Comparison of ENCODE assay signal across 8 cellular contexts in genomic region chr13:99200433-99201167, GRCh38. TPM values are rescaled to one million over a fixed set of nuclear protein-coding genes. Genes with fewer than 3 reads are reported as not detected.
DNase-seq lines count a peak whose midpoint lies in the region; ATAC-seq and TF ChIP-seq lines count a peak whose summit lies in the region.

UBAC2 (plus strand) TSS chr13:99200854; CDS start chr13:99200909, 55 bp downstream.

- peak within 1 kb of the TSS; percentile 97 for H3K27ac Mint-ChIP-seq in WTC11

- no peaks in the 10 kb centered on the region for H3K9me3 Mint-ChIP-seq in WTC11

- DNase-seq in AG08395 (ENCODE audit: low spot score) (peak; percentile 100), NCI-H2227 treated with DMSO at 0.1 percent for 48 hours (lab: John Stamatoyannopoulos, UW) (peak; percentile 75), WTC11 (ENCODE audit: low spot score) (peak; percentile 95), cardiac fibroblast (ENCODE audit: low read depth in 2 of 2) (peak; percentile 92 to 96), inferior parietal cortex (ENCODE audit: extremely low spot score) (peak; percentile 94)
- peak; percentile 88 to 90 for DNase-seq in stimulated activated CD4-positive, alpha-beta T cell treated with anti-CD3 and anti-CD28 coated beads, Interleukin-12 subunit alpha, Interleukin-12 subunit beta, amount 100 ng/mL, for 24 hours (ENCODE audit: low read depth in 2 of 2)

- H3K36me3 Mint-ChIP-seq in WTC11 = no peaks in the 10 kb centered on the region

- peaks cover 49% of the 10 kb centered on the region for H3K4me1 Mint-ChIP-seq in WTC11

- peak within 1 kb of the TSS; percentile 92 for H3K4me3 Mint-ChIP-seq in WTC11

- H3K27me3 Mint-ChIP-seq in WTC11 (ENCODE audit: low read depth) = no peaks in the 10 kb centered on the region

- CTCF ChIA-PET in WTC11 (lab: Charles Lee) = interaction anchor here (0.7 to 3.3 kb wide), 9 partner anchors 14 to 734 kb away, joined by 3 to 21 read pairs (median 3); no protein-coding TSS in a partner anchor

- H3K4me3 ChIP-seq in cardiac fibroblast (replicated peaks in 1 of 2; ENCODE audit: low read depth in 2 of 2, low read length in 2 of 2) = peak within 1 kb of the TSS; percentile 97 to 100

- ATAC-seq in GM18907 (IDR thresholded peaks at IDR 0.05; ENCODE audit: unreplicated experiment) (peak; percentile 78), HG03159 (IDR thresholded peaks at IDR 0.05; ENCODE audit: unreplicated experiment) (peak; percentile 68), WTC11 (peak; percentile 83)

- no peak for TF ChIP-seq CTCF in WTC11 (IDR thresholded peaks at IDR 0.05)
- no peak for TF ChIP-seq CTCF in cardiac fibroblast (IDR thresholded peaks at IDR 0.05; ENCODE audit: low read depth, low read length)

- POLR2A ChIA-PET in WTC11 (lab: Charles Lee) = interaction anchor here (0.6 to 1.7 kb wide), 6 partner anchors 9 to 424 kb away, joined by 3 to 5 read pairs (median 3); no protein-coding TSS in a partner anchor

TF ChIP-seq in WTC11, 78 proteins besides CTCF, POLR2A, EP300 and RAD21 (continues in another document):
- TF ChIP-seq E2F4 (CRISPR knock-in tag; IDR thresholded peaks at IDR 0.05; ENCODE audit: borderline replicate concordance, low read depth) (peak; percentile 8; the same call in 1 of the 2 replicates), PREB (CRISPR knock-in tag; IDR thresholded peaks at IDR 0.05; ENCODE audit: borderline replicate concordance) (0 out of 2 replicates have a peak, but pooled peaks have one; percentile 33), IRF1 (CRISPR knock-in tag; IDR thresholded peaks at IDR 0.05) (0 out of 2 replicates have a peak, but pooled peaks have one; percentile 18), GABPB1 (CRISPR knock-in tag; IDR thresholded peaks at IDR 0.05) (0 out of 2 replicates have a peak, but pooled peaks have one; percentile 25), SOX15 (CRISPR knock-in tag; IDR thresholded peaks at IDR 0.05) (no peak), ARID4B (CRISPR knock-in tag; IDR thresholded peaks at IDR 0.05; ENCODE audit: borderline replicate concordance) (peak; percentile 16; the same call in 1 of the 2 replicates), NFE2L1 (CRISPR knock-in tag; IDR thresholded peaks at IDR 0.05) (no peak), ZNF121 (CRISPR knock-in tag; IDR thresholded peaks at IDR 0.05) (0 out of 2 replicates have a peak, but pooled peaks have one; percentile 1), CDX4 (CRISPR knock-in tag; IDR thresholded peaks at IDR 0.05; ENCODE audit: borderline replicate concordance) (no peak), TEAD4 (CRISPR knock-in tag; IDR thresholded peaks at IDR 0.05) (0 out of 2 replicates have a peak, but pooled peaks have one; percentile 44), ZNF423 (CRISPR knock-in tag; IDR thresholded peaks at IDR 0.05) (no peak), SP1 (CRISPR knock-in tag; conservative IDR thresholded peaks at IDR 0.05) (peak; percentile 72), CREM (CRISPR knock-in tag; IDR thresholded peaks at IDR 0.05) (peak; percentile 75; the same call in 1 of the 2 replicates), CBFB (CRISPR knock-in tag; IDR thresholded peaks at IDR 0.05; ENCODE audit: low read depth) (peak; percentile 85), PRDM15 (CRISPR knock-in tag; IDR thresholded peaks at IDR 0.05) (0 out of 2 replicates have a peak, but pooled peaks have one; percentile 10), FOXK1 (CRISPR knock-in tag; IDR thresholded peaks at IDR 0.05) (peak; percentile 43; the same call in 1 of the 2 replicates), KAT7 (CRISPR knock-in tag; IDR thresholded peaks at IDR 0.05; ENCODE audit: borderline replicate concordance) (0 out of 2 replicates have a peak, but pooled peaks have one; percentile 10)

RNA-seq across cellular contexts. Expression of gene UBAC2, which starts in this region (rescaled TPM):
- 64.7 to 72.4 TPM (median 71.3 TPM) in 3 replicates for total RNA-seq in WTC11 (2021)

Comparison
In these comparisons a context has a peak if more than half of its experiments do, and no peak if none do; other contexts are left out.
1. Peak in every context shown above with its lines: DNase-seq, ATAC-seq and H3K4me3 ChIP-seq.